ENCODE assay signal across 17 cellular contexts in the genomic region with DNA sequence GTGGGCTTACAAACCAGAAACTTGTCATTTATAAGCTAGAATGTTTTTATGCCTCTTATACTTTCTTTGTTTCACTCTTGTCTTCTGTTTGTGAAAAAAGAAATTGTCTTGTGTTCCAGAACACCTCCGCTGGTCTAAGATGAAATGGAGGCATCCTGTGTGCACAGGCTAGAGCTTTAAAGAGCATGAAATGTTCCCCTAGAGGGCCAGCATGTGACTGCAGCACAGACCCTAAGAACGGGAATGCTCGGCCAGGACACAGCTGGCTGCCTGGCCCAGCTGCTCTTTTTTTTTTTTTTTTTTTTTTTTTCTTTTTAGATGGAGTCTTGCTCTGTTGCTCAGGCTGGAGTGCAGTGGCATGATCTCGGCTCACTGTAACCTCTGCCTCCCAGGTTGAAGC. TPM values are rescaled to one million over a fixed set of nuclear protein-coding genes. Genes with fewer than 3 reads are reported as not detected.
DNase-seq lines count a peak whose midpoint lies in the region; ATAC-seq, FAIRE-seq and TF ChIP-seq lines count a peak whose summit lies in the region.
"Had no signal": no experiment of that assay in that cellular context is flagged by ENCODE, and none has a peak within 500 bp of the region (broad histone marks: within the 10 kb centered on the region; RNA-seq: fewer than 3 reads in every experiment).

No MANE protein-coding gene starts in this region.

- no peaks in the 10 kb centered on the region for H4K20me1 ChIP-seq in K562 (replicated peaks; ENCODE audit: control insufficient read depth, insufficient read depth, low read length)

- POLR2A ChIA-PET in K562 (lab: Yijun Ruan, JAX): no interaction called here

- ATAC-seq in HG03095 (IDR thresholded peaks at IDR 0.05; ENCODE audit: unreplicated experiment) (peak; percentile 37), K562 (peak; percentile 83), psoas muscle (peak in 3 of 4 donors; percentile 43 to 64 (median 59))
- ATAC-seq: activated T-cell treated with anti-CD3 and anti-CD28 coated beads, Interleukin-2, amount 50 U/mL, for 72 hours had no signal

- 0 out of 5 replicates have a peak, but pooled peaks cover 2 to 4% of the 10 kb centered on the region in 2 experiments for H3K27me3 ChIP-seq in K562 (ENCODE audit: control insufficient read depth in 2 of 2, insufficient read depth in 2 of 2, low read length in 2 of 2)
- H3K27me3 ChIP-seq in psoas muscle (ENCODE audit: insufficient read depth in 3 of 3, low read length in 2 of 3): no peaks in the 10 kb centered on the region
- H3K27me3 ChIP-seq: adrenal gland, esophagus muscularis mucosa, thyroid gland had no signal

- H3K79me2 ChIP-seq in K562 (ENCODE audit: control insufficient read depth, insufficient read depth, low read length): no peaks in the 10 kb centered on the region

- 11% methylated on average over 2 of the region's 4 CpGs for WGBS in K562 (ENCODE audit: insufficient coverage, low coverage, missing lambda C conversion rate)
- WGBS in psoas muscle, 3 donors: 39 to 69% (median 40%) methylated on average over 4 of the region's 4 CpGs

- in situ Hi-C loops in K562 (cut with MboI): no loop called here

- CTCF ChIA-PET in K562 (lab: Yijun Ruan, JAX; ENCODE audit: low intra/inter-chr PET ratio): no interaction called here

- no peaks in the 10 kb centered on the region for H3K9me3 ChIP-seq in K562 (replicated peaks; ENCODE audit: control insufficient read depth, insufficient read depth, low read depth, low read length)
- H3K9me3 ChIP-seq in psoas muscle: no peaks in the 10 kb centered on the region
- H3K9me3 ChIP-seq: adrenal gland, esophagus muscularis mucosa, thyroid gland had no signal

- no TSS peak for BruUV-seq in K562 (replicated peaks; lab: Mats Ljungman, UMichigan)

- TF ChIP-seq RAD21 in K562 (CRISPR knock-in tag; conservative IDR thresholded peaks at IDR 0.05 in 1 of 2, IDR thresholded peaks at IDR 0.05 in 1 of 2): no peak

- H3K9ac ChIP-seq in K562 (ENCODE audit: insufficient read depth in 1 of 2, low read depth in 2 of 2, low read length in 2 of 2): no peak overlapping the region

- intact Hi-C loops in K562 (cut with micrococcal nuclease) (no loop called here), psoas muscle (cut with DNase I) (no loop called here)

- no peak for TF ChIP-seq POLR2A in K562 (conservative IDR thresholded peaks at IDR 0.05)

- peak in 1 of 3 experiments; percentile 23; a peak in 1 of 6 replicates for TF ChIP-seq CTCF in K562 (IDR thresholded peaks at IDR 0.05 in 2 of 3, conservative IDR thresholded peaks at IDR 0.05 in 1 of 3; ENCODE audit: insufficient read depth in 2 of 3, low read depth in 1 of 3, low read length in 3 of 3)
- no peak for TF ChIP-seq CTCF in psoas muscle (IDR thresholded peaks at IDR 0.05)

- H3K36me3 ChIP-seq in K562 (ENCODE audit: control insufficient read depth, insufficient read depth, low read length) (no peaks in the 10 kb centered on the region), psoas muscle (ENCODE audit: insufficient read depth in 1 of 2, low read depth in 1 of 2) (peaks cover 4 to 96% of the 10 kb centered on the region in 2 donors)

- DNase-seq in DMS 273 (lab: John Stamatoyannopoulos, UW; ENCODE audit: unreplicated experiment) (peak; percentile 11), DMS 273 treated with DMSO at 0.1 percent for 48 hours (lab: John Stamatoyannopoulos, UW) (no peak), K562 (ENCODE audit: extremely low read depth in 1 of 4, low spot score in 3 of 4) (no peak), psoas muscle (no peak), AG20443 (ENCODE audit: low spot score) (no peak), H4 (ENCODE audit: low spot score) (no peak), NCI-H1092 (lab: John Stamatoyannopoulos, UW) (no peak)
- DNase-seq: activated CD4-positive, alpha-beta T cell treated with anti-CD3 and anti-CD28 coated beads for 48 hours; activated T-cell treated with anti-CD3 and anti-CD28 coated beads, Interleukin-2, amount 50 U/mL, for 72 hours; CD4-positive, alpha-beta T cell; stimulated activated CD4-positive, alpha-beta T cell treated with anti-CD3 and anti-CD28 coated beads, Interleukin-15, amount 100 ng/mL, for 24 hours had no signal

- H3K4me1 ChIP-seq in K562 (replicated peaks in 1 of 2; ENCODE audit: control insufficient read depth in 2 of 2, insufficient read depth in 2 of 2, low read length in 2 of 2) (no peaks in the 10 kb centered on the region), psoas muscle (peaks cover 8% of the 10 kb centered on the region)
- H3K4me1 ChIP-seq: adrenal gland had no signal

- H3K4me3 ChIP-seq in K562: no peak overlapping the region
- no peak overlapping the region for H3K4me3 ChIP-seq in psoas muscle
- H3K4me3 ChIP-seq: adrenal gland, esophagus muscularis mucosa, thyroid gland had no signal

- no peak for TF ChIP-seq EP300 in K562 (IDR thresholded peaks at IDR 0.05; ENCODE audit: low read length)

- H3K4me2 ChIP-seq in K562 (ENCODE audit: insufficient read depth, low read length): no peak overlapping the region

- H3K9me1 ChIP-seq in K562 (ENCODE audit: control insufficient read depth, insufficient read depth, low read length): no peaks in the 10 kb centered on the region

- no peak for FAIRE-seq in K562 (lab: Jason Lieb, UNC)
- FAIRE-seq: colon had no signal

- no peak overlapping the region for H3K27ac ChIP-seq in K562 (ENCODE audit: extremely low read depth, low read depth, low read length)
- H3K27ac ChIP-seq in psoas muscle: no peak overlapping the region
- H3K27ac ChIP-seq: 22Rv1, adrenal gland, esophagus muscularis mucosa, thyroid gland had no signal

- no peak overlapping the region for H2AFZ ChIP-seq in K562 (ENCODE audit: low read depth, low read length)

TF ChIP-seq in K562, 482 proteins besides CTCF, POLR2A, EP300 and RAD21:
- no peak for TF ChIP-seq E2F1 (CRISPR knock-in tag; IDR thresholded peaks at IDR 0.05)
- TF ChIP-seq, protein P1, sequence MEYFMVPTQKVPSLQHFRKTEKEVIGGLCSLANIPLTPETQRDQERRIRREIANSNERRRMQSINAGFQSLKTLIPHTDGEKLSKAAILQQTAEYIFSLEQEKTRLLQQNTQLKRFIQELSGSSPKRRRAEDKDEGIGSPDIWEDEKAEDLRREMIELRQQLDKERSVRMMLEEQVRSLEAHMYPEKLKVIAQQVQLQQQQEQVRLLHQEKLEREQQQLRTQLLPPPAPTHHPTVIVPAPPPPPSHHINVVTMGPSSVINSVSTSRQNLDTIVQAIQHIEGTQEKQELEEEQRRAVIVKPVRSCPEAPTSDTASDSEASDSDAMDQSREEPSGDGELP (CRISPR knock-in tag; IDR thresholded peaks at IDR 0.05; ENCODE audit: borderline replicate concordance): 0 out of 2 replicates have a peak, but pooled peaks have one; percentile 33

RNA-seq across cellular contexts. Expression of gene SETD7, which starts 33.6 kb away (rescaled TPM):
- total RNA-seq in K562 (2011; cell fraction: chromatin; rRNA removed; ENCODE audit: low replicate concordance): 0.28 and 0.81 TPM in 2 replicates
- 0.17 and 0.26 TPM in 2 replicates for total RNA-seq in K562 (2011; cell fraction: nucleolus; rRNA removed)
- total RNA-seq in K562 (2011; cell fraction: nucleoplasm; rRNA removed): 0.73 and 1.1 TPM in 2 replicates
- 1.8 and 2.0 TPM in 2 replicates for total RNA-seq in K562 (2014; rRNA removed)
- total RNA-seq in K562 (2014; rRNA removed; fragmentation: Illumina TruSeq; extraction: Trizol): 2.0 and 2.3 TPM in 2 replicates
- 1.7 and 1.8 TPM in 2 replicates for total RNA-seq in K562 (2015; rRNA removed; fragmentation: Illumina TruSeq; extraction: Trizol)
- total RNA-seq in K562 (2021): 1.7 and 2.4 TPM in 2 replicates
- 0.38 and 0.60 TPM in 2 replicates for polyA plus RNA-seq in K562 (2011; rRNA removed)
- polyA plus RNA-seq in K562 (2011; cell fraction: cytosol; rRNA removed): 0.13 and 0.72 TPM in 2 replicates
- polyA plus RNA-seq in K562 (2011; cell fraction: nucleus; rRNA removed): 0.48 and 0.59 TPM in 2 replicates
- polyA plus RNA-seq in K562 (2012): 1.2 and 2.5 TPM in 2 replicates
- 1.9 and 2.1 TPM in 2 replicates for polyA plus RNA-seq in K562 (2014; fragmentation: Illumina TruSeq; extraction: Trizol)
- under 1 TPM; 0.37 to 0.60 TPM for polyA plus RNA-seq in K562 (2014; fragmentation: Nextera tagmentation; extraction: Ambion mirVana)
- polyA plus RNA-seq in K562 (2014; rRNA removed): 0.98 and 1.6 TPM in 2 replicates
- polyA minus RNA-seq in K562 (2011; rRNA and poly(A)+ RNA removed): 0.60 and 1.2 TPM in 2 replicates
- polyA minus RNA-seq in K562 (2011; cell fraction: cytosol; rRNA and poly(A)+ RNA removed): 0.19 and 0.73 TPM in 2 replicates
- 0.40 and 1.00 TPM in 2 replicates for polyA minus RNA-seq in K562 (2011; cell fraction: nucleus; rRNA and poly(A)+ RNA removed)
- 10 to 100 TPM; 78.4 to 96.0 (median 91.4) TPM for total RNA-seq in psoas muscle
- polyA plus RNA-seq in psoas muscle: 10 to 100 TPM; 15.2 to 70.1 (median 38.8) TPM
- total RNA-seq in H4 (2014; rRNA removed; shearing (Covaris generic)): 28.6 and 40.0 TPM in 2 replicates
